In genomic region chr14:105470812-105471771, GRCh38 we compare ENCODE assay signal across 12 cellular contexts. TPM values are rescaled to one million over a fixed set of nuclear protein-coding genes. Genes with fewer than 3 reads are reported as not detected.
A peak's percentile ranks its signal among the peaks of the same experiment; 100 is the strongest.
DNase-seq lines count a peak whose midpoint lies in the region; ATAC-seq and TF ChIP-seq lines count a peak whose summit lies in the region.
"Had no signal": no experiment of that assay in that cellular context is flagged by ENCODE, and none has a peak within 500 bp of the region (broad histone marks: within the 10 kb centered on the region; RNA-seq: fewer than 3 reads in every experiment).

No MANE protein-coding gene starts in this region.

- peaks cover 0 to 32% of the 10 kb centered on the region in 2 donors for H3K36me3 ChIP-seq in psoas muscle (ENCODE audit: insufficient read depth in 1 of 2, low read depth in 1 of 2)

- peaks cover 2% of the 10 kb centered on the region for H3K36me3 Mint-ChIP-seq in activated CD4-positive, alpha-beta T cell treated with anti-CD3 and anti-CD28 coated beads, Interleukin-2, amount 10 ng/mL, durations not matched to agents 24 days and 14 days (ENCODE audit: low read depth)

- no peak for TF ChIP-seq CTCF in psoas muscle (IDR thresholded peaks at IDR 0.05)

- DNase-seq in NCI-H1436 (lab: John Stamatoyannopoulos, UW), result peak; percentile 44
- DNase-seq in NCI-H1436 treated with DMSO at 0.1 percent for 48 hours (lab: John Stamatoyannopoulos, UW), result no peak
- peak; percentile 35 for DNase-seq in SK-N-DZ (ENCODE audit: low spot score)
- peak; percentile 68 for DNase-seq in left cardiac atrium
- DNase-seq in activated CD4-positive, alpha-beta T cell treated with anti-CD3 and anti-CD28 coated beads, Interleukin-2, amount 10 ng/mL, durations not matched to agents 24 days and 14 days, result no peak
- DNase-seq in psoas muscle, result no peak
- DNase-seq: activated gamma-delta T cell, midbrain, NCI-H748 treated with DMSO at 0.1 percent for 48 hours had no signal

- peaks cover 47% of the 10 kb centered on the region for H3K4me1 ChIP-seq in psoas muscle

- H3K27ac ChIP-seq in temporal lobe (ENCODE audit: low read depth, low read length) (peak overlapping the region; percentile 76), psoas muscle (no peak overlapping the region)
- H3K27ac ChIP-seq: epithelial cell of prostate had no signal

- H3K9me3 ChIP-seq in psoas muscle, result no peaks in the 10 kb centered on the region

- no peaks in the 10 kb centered on the region for H3K4me1 Mint-ChIP-seq in activated CD4-positive, alpha-beta T cell treated with anti-CD3 and anti-CD28 coated beads, Interleukin-2, amount 10 ng/mL, durations not matched to agents 24 days and 14 days

- no peaks in the 10 kb centered on the region for H3K27me3 Mint-ChIP-seq in activated CD4-positive, alpha-beta T cell treated with anti-CD3 and anti-CD28 coated beads, Interleukin-2, amount 10 ng/mL, durations not matched to agents 24 days and 14 days

- H3K9me3 Mint-ChIP-seq in activated CD4-positive, alpha-beta T cell treated with anti-CD3 and anti-CD28 coated beads, Interleukin-2, amount 10 ng/mL, durations not matched to agents 24 days and 14 days, result no peaks in the 10 kb centered on the region

- peaks cover 0 to 4% (median 2%) of the 10 kb centered on the region in 3 donors for H3K27me3 ChIP-seq in psoas muscle (ENCODE audit: insufficient read depth in 3 of 3, low read length in 2 of 3)

- H3K27ac Mint-ChIP-seq in activated CD4-positive, alpha-beta T cell treated with anti-CD3 and anti-CD28 coated beads, Interleukin-2, amount 10 ng/mL, durations not matched to agents 24 days and 14 days, result no peak overlapping the region

- intact Hi-C loops in left cardiac atrium (cut with DNase I), result no loop called here
- intact Hi-C loops in activated CD4-positive, alpha-beta T cell treated with anti-CD3 and anti-CD28 coated beads, Interleukin-2, amount 10 ng/mL, durations not matched to agents 24 days and 14 days (cut with micrococcal nuclease), result loop anchor here (10.0 kb wide), 1 partner anchor 54 kb away; the partner anchor contains the start of gene TMEM121
- intact Hi-C loops in psoas muscle (cut with DNase I), result no loop called here

- no peak overlapping the region for H3K4me3 ChIP-seq in psoas muscle

- no peak overlapping the region for H3K4me3 Mint-ChIP-seq in activated CD4-positive, alpha-beta T cell treated with anti-CD3 and anti-CD28 coated beads, Interleukin-2, amount 10 ng/mL, durations not matched to agents 24 days and 14 days

- 65 to 73% (median 66%) methylated on average over 29 to 30 of the region's 30 CpGs for WGBS in psoas muscle, 3 donors

- peak; percentile 0 to 10 for ATAC-seq in left cardiac atrium
- no peak for ATAC-seq in GM18517 (IDR thresholded peaks at IDR 0.05; ENCODE audit: unreplicated experiment)
- ATAC-seq in psoas muscle, result no peak

RNA-seq across cellular contexts. Expression of gene CRIP2, which starts 3.5 kb away (rescaled TPM):
- 71.3 and 72.7 TPM in 2 replicates for polyA plus RNA-seq in SK-N-DZ (2014; cell fraction: cytosol; rRNA removed)
- 64.4 and 76.4 TPM in 2 replicates for polyA plus RNA-seq in SK-N-DZ (2014; cell fraction: nucleus; rRNA removed)
- total RNA-seq in left cardiac atrium, result 100 to 1,000 TPM; 783 to 843 TPM
- 94.9 TPM for total RNA-seq in temporal lobe
- total RNA-seq in activated CD4-positive, alpha-beta T cell treated with anti-CD3 and anti-CD28 coated beads, Interleukin-2, amount 10 ng/mL, durations not matched to agents 24 days and 14 days, result 0.37 and 0.43 TPM in 2 replicates
- 10 to 100 TPM; 23.1 to 46.5 (median 30.2) TPM for total RNA-seq in psoas muscle
- polyA plus RNA-seq in psoas muscle, result 10 to 100 TPM; 28.5 to 71.8 (median 47.3) TPM

RNA-seq across cellular contexts. Expression of gene CRIP1, which starts 15.6 kb away (rescaled TPM):
- polyA plus RNA-seq in SK-N-DZ (2014; cell fraction: cytosol; rRNA removed), result 3.4 and 16.0 TPM in 2 replicates
- polyA plus RNA-seq in SK-N-DZ (2014; cell fraction: nucleus; rRNA removed), result 12.6 and 15.0 TPM in 2 replicates
- total RNA-seq in left cardiac atrium (100 to 1,000 TPM; 137 to 192 TPM), temporal lobe (2.0 TPM), psoas muscle (10 to 100 TPM; 11.5 to 24.9 (median 14.2) TPM)
- total RNA-seq in activated CD4-positive, alpha-beta T cell treated with anti-CD3 and anti-CD28 coated beads, Interleukin-2, amount 10 ng/mL, durations not matched to agents 24 days and 14 days, result 99.3 and 110 TPM in 2 replicates
- 10 to 100 TPM; 17.5 to 27.2 (median 20.6) TPM for polyA plus RNA-seq in psoas muscle

RNA-seq across cellular contexts. Expression of gene TEDC1, which starts 20.0 kb away (rescaled TPM):
- polyA plus RNA-seq in SK-N-DZ (2014; cell fraction: cytosol; rRNA removed), result 20.8 and 25.6 TPM in 2 replicates
- 52.0 and 85.2 TPM in 2 replicates for polyA plus RNA-seq in SK-N-DZ (2014; cell fraction: nucleus; rRNA removed)
- 1 to 10 TPM; 5.1 to 5.9 TPM for total RNA-seq in left cardiac atrium
- 3.0 TPM for total RNA-seq in temporal lobe
- 41.4 and 43.3 TPM in 2 replicates for total RNA-seq in activated CD4-positive, alpha-beta T cell treated with anti-CD3 and anti-CD28 coated beads, Interleukin-2, amount 10 ng/mL, durations not matched to agents 24 days and 14 days
- total RNA-seq in psoas muscle, result 1 to 10 TPM in 3 of 4 donors, under 1 TPM in 1; 0.95 to 2.0 (median 1.2) TPM
- 1 to 10 TPM; 1.9 to 5.2 (median 2.3) TPM for polyA plus RNA-seq in psoas muscle

RNA-seq across cellular contexts. Expression of gene MTA1, which starts 51.5 kb away (rescaled TPM):
- 42.8 and 47.4 TPM in 2 replicates for polyA plus RNA-seq in SK-N-DZ (2014; cell fraction: cytosol; rRNA removed)
- polyA plus RNA-seq in SK-N-DZ (2014; cell fraction: nucleus; rRNA removed), result 335 and 376 TPM in 2 replicates
- 100 to 1,000 TPM in 1 of 2 donors, 10 to 100 TPM in 1; 99.5 to 115 TPM for total RNA-seq in left cardiac atrium
- 48.9 TPM for total RNA-seq in temporal lobe
- 187 and 192 TPM in 2 replicates for total RNA-seq in activated CD4-positive, alpha-beta T cell treated with anti-CD3 and anti-CD28 coated beads, Interleukin-2, amount 10 ng/mL, durations not matched to agents 24 days and 14 days
- 10 to 100 TPM; 41.1 to 48.6 (median 45.1) TPM for total RNA-seq in psoas muscle
- polyA plus RNA-seq in psoas muscle, result 10 to 100 TPM; 22.6 to 32.8 (median 25.5) TPM

RNA-seq across cellular contexts. Expression of gene TMEM121, which starts 55.3 kb away (rescaled TPM):
- polyA plus RNA-seq in SK-N-DZ (2014; cell fraction: cytosol; rRNA removed), result 1.8 and 3.6 TPM in 2 replicates
- polyA plus RNA-seq in SK-N-DZ (2014; cell fraction: nucleus; rRNA removed), result 2.1 and 3.1 TPM in 2 replicates
- total RNA-seq in left cardiac atrium (1 to 10 TPM; 2.2 to 2.7 TPM), temporal lobe (20.2 TPM), psoas muscle (under 1 TPM; 0.23 to 0.60 (median 0.39) TPM)
- 9.1 and 10.3 TPM in 2 replicates for total RNA-seq in activated CD4-positive, alpha-beta T cell treated with anti-CD3 and anti-CD28 coated beads, Interleukin-2, amount 10 ng/mL, durations not matched to agents 24 days and 14 days
- under 1 TPM; 0.08 to 0.60 (median 0.17) TPM for polyA plus RNA-seq in psoas muscle

Comparison
In these comparisons a context has a peak if more than half of its experiments do, and no peak if none do; other contexts are left out.
1. DNase-seq: peak in NCI-H1436 (single experiment), SK-N-DZ (single experiment) and left cardiac atrium (single experiment); none in NCI-H1436 treated with DMSO at 0.1 percent for 48 hours (single experiment), activated CD4-positive, alpha-beta T cell treated with anti-CD3 and anti-CD28 coated beads, Interleukin-2, amount 10 ng/mL, durations not matched to agents 24 days and 14 days (single experiment) and psoas muscle (0 of 2).
2. ATAC-seq: peak in left cardiac atrium (2 of 2); none in GM18517 (single experiment) and psoas muscle (0 of 4).
3. RNA of gene CRIP2, which starts 3.5 kb away (total RNA-seq): 783 to 843 TPM in left cardiac atrium, 94.9 TPM in temporal lobe (single experiment) and 23.1 to 46.5 TPM in psoas muscle; 0.37 to 0.43 TPM in activated CD4-positive, alpha-beta T cell treated with anti-CD3 and anti-CD28 coated beads, Interleukin-2, amount 10 ng/mL, durations not matched to agents 24 days and 14 days; every median in the first group is over 10 times any median in the second.